2 cellular contexts compared by ENCODE assay signal in the genomic region with DNA sequence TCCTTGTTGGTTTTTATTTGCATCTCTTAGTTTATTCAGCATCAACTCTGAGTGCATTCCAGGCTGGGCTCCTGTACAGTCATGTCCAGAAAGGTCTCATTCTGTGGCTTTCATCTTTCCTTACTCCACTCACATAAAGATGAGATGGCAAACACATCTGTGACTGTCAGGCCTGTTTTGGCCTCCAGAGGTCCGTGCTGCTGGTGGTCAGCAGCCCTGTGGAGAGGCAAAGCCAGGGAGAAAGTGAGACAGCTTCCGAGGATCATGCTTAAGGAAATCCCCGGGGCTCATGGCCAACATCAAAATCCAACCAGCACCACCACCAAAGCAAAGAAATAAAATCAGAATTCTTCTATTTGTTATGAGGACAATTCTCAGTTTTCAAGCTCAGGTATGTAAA.
TF ChIP-seq lines count a peak whose summit lies in the region.

No MANE protein-coding gene starts in this region.

TF ChIP-seq in GM23338, 12 proteins besides CTCF, POLR2A, EP300 and RAD21:
- TF ChIP-seq NANOG (IDR thresholded peaks at IDR 0.05; ENCODE audit: borderline replicate concordance) = no peak

TF ChIP-seq in GM12878, 131 proteins besides CTCF, POLR2A, EP300 and RAD21:
- TF ChIP-seq RUNX3 (IDR thresholded peaks at IDR 0.05; ENCODE audit: low read length) (peak; percentile 31; the same call in 1 of the 2 replicates), TCF3 (IDR thresholded peaks at IDR 0.05; ENCODE audit: borderline replicate concordance, insufficient read depth, low read depth, low read length) (no peak), EED (IDR thresholded peaks at IDR 0.05; ENCODE audit: low read depth) (0 out of 2 replicates have a peak, but pooled peaks have one; percentile 30), RELA (IDR thresholded peaks at IDR 0.05; ENCODE audit: borderline replicate concordance, partially characterized antibody) (no peak)
